8 cellular contexts compared by ENCODE assay signal in the genomic region with DNA sequence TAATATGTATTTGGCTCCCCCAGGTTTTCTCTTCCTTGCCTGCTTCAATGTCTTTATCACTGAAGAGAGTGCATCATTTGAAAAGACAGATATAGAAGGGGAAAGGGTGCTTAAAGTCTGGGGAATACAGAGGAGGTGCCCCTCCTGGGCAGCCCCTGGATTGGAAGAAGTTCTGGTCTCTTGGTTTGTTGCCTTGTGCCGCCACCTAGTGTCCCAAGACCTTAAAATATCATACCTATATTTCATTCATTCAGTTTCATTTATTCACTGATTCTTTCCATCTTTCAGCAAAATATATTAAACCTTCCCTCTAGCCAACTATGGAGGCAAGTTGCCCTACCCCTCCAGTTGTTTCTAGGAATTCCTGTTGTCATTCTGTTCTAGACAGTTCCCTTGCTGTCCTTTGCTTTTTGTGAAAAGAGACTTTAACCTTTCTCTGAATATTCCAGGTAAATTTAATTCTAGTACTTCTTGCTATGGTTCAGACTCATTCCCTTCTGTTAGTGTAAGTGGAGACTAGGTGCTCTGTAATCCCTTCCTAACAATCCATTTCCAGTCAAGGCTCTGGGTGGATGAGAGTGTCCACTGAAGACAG. TPM values are rescaled to one million over a fixed set of nuclear protein-coding genes. Genes with fewer than 3 reads are reported as not detected.
DNase-seq lines count a peak whose midpoint lies in the region; ATAC-seq and TF ChIP-seq lines count a peak whose summit lies in the region.

No MANE protein-coding gene starts in this region.

- TF ChIP-seq RAD21 in Ishikawa (IDR thresholded peaks at IDR 0.05; ENCODE audit: low read depth) = peak; percentile 87

- TF ChIP-seq POLR2A in tibial nerve (IDR thresholded peaks at IDR 0.05) (no peak), uterus (IDR thresholded peaks at IDR 0.05) (no peak)

- intact Hi-C loops in head of caudate nucleus (cut with DNase I) = loop anchor here (2.0 kb wide), 1 partner anchor 60 kb away; no protein-coding TSS in a partner anchor
- intact Hi-C loops in uterus (cut with DNase I; ENCODE audit: low total_unique reads) = loop anchor here (5.0 kb wide), 1 partner anchor 57 kb away; no protein-coding TSS in a partner anchor

- no peak for ATAC-seq in HG03025 (IDR thresholded peaks at IDR 0.05; ENCODE audit: low FRiP score, unreplicated experiment)

- TF ChIP-seq EP300 in Ishikawa (IDR thresholded peaks at IDR 0.05; ENCODE audit: borderline replicate concordance) (no peak), tibial nerve (IDR thresholded peaks at IDR 0.05) (no peak)

- H3K36me3 ChIP-seq in tibial nerve (no peaks in the 10 kb centered on the region), uterus (no peaks in the 10 kb centered on the region)

- H3K9me3 ChIP-seq in tibial nerve (no peaks in the 10 kb centered on the region), uterus (no peaks in the 10 kb centered on the region)

- no peak overlapping the region for H3K4me3 ChIP-seq in tibial nerve
- no peak overlapping the region for H3K4me3 ChIP-seq in uterus

- WGBS in tibial nerve, 2 donors = 13 to 16% methylated on average over 1 of the region's 1 CpG

- H3K27ac ChIP-seq in tibial nerve (no peak overlapping the region), uterus (no peak overlapping the region)

- no peak for TF ChIP-seq CTCF in tibial nerve (IDR thresholded peaks at IDR 0.05)
- no peak for TF ChIP-seq CTCF in uterus (IDR thresholded peaks at IDR 0.05)

- DNase-seq in NCI-H1092 treated with DMSO at 0.1 percent for 48 hours (lab: John Stamatoyannopoulos, UW) (peak; percentile 21), NCI-H1092 (lab: John Stamatoyannopoulos, UW) (no peak), UCSD-AML1 (lab: John Stamatoyannopoulos, UW; ENCODE audit: unreplicated experiment) (peak; percentile 38), head of caudate nucleus (peak in 27 of 42 donors; percentile 31 to 80 (median 61)), tibial nerve (ENCODE audit: low spot score in 2 of 2) (no peak), uterus (no peak)

- H3K4me1 ChIP-seq in tibial nerve = peaks cover 0 to 7% (median 0%) of the 10 kb centered on the region in 4 donors
- H3K4me1 ChIP-seq in uterus = peaks cover 0 to 2% of the 10 kb centered on the region in 2 donors

- H3K27me3 ChIP-seq in tibial nerve (peaks cover 2 to 74% of the 10 kb centered on the region in 2 donors), uterus (peaks cover 0 to 18% of the 10 kb centered on the region in 2 donors)

TF ChIP-seq in Ishikawa, 13 proteins besides CTCF, POLR2A, EP300 and RAD21:
- TF ChIP-seq, protein P1, sequence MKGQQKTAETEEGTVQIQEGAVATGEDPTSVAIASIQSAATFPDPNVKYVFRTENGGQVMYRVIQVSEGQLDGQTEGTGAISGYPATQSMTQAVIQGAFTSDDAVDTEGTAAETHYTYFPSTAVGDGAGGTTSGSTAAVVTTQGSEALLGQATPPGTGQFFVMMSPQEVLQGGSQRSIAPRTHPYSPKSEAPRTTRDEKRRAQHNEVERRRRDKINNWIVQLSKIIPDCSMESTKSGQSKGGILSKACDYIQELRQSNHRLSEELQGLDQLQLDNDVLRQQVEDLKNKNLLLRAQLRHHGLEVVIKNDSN (IDR thresholded peaks at IDR 0.05) = no peak
- no peak for TF ChIP-seq TAF1 (IDR thresholded peaks at IDR 0.05; ENCODE audit: low read depth)
- TF ChIP-seq, protein P2, sequence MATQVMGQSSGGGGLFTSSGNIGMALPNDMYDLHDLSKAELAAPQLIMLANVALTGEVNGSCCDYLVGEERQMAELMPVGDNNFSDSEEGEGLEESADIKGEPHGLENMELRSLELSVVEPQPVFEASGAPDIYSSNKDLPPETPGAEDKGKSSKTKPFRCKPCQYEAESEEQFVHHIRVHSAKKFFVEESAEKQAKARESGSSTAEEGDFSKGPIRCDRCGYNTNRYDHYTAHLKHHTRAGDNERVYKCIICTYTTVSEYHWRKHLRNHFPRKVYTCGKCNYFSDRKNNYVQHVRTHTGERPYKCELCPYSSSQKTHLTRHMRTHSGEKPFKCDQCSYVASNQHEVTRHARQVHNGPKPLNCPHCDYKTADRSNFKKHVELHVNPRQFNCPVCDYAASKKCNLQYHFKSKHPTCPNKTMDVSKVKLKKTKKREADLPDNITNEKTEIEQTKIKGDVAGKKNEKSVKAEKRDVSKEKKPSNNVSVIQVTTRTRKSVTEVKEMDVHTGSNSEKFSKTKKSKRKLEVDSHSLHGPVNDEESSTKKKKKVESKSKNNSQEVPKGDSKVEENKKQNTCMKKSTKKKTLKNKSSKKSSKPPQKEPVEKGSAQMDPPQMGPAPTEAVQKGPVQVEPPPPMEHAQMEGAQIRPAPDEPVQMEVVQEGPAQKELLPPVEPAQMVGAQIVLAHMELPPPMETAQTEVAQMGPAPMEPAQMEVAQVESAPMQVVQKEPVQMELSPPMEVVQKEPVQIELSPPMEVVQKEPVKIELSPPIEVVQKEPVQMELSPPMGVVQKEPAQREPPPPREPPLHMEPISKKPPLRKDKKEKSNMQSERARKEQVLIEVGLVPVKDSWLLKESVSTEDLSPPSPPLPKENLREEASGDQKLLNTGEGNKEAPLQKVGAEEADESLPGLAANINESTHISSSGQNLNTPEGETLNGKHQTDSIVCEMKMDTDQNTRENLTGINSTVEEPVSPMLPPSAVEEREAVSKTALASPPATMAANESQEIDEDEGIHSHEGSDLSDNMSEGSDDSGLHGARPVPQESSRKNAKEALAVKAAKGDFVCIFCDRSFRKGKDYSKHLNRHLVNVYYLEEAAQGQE (IDR thresholded peaks at IDR 0.05; ENCODE audit: low read depth) = no peak
- no peak for TF ChIP-seq NFIC (IDR thresholded peaks at IDR 0.05)
- no peak for TF ChIP-seq TCF12 (IDR thresholded peaks at IDR 0.05; ENCODE audit: low read depth)
- no peak for TF ChIP-seq CEBPB (IDR thresholded peaks at IDR 0.05)
- TF ChIP-seq FOXM1 (IDR thresholded peaks at IDR 0.05; ENCODE audit: borderline replicate concordance, low read depth) = no peak
- TF ChIP-seq CREB1 (IDR thresholded peaks at IDR 0.05; ENCODE audit: low read depth) = no peak
TF ChIP-seq in Ishikawa: peak in this region for 0.

RNA-seq across cellular contexts. Expression of a gene that starts 56.1 kb away (rescaled TPM):
- 10 to 100 TPM; 67.5 to 84.9 (median 70.8) TPM for total RNA-seq in tibial nerve
- 100 to 1,000 TPM in 1 of 4 donors, 10 to 100 TPM in 2, 1 to 10 TPM in 1; 8.4 to 101 (median 35.1) TPM for total RNA-seq in uterus

Comparison
In these comparisons a context has a peak if more than half of its experiments do, and no peak if none do; other contexts are left out.
1. DNase-seq: peak in NCI-H1092 treated with DMSO at 0.1 percent for 48 hours (single experiment), UCSD-AML1 (single experiment) and head of caudate nucleus (27 of 42); none in NCI-H1092 (single experiment), tibial nerve (0 of 2) and uterus (0 of 2).